21 cellular contexts compared by ENCODE assay signal in the genomic region with DNA sequence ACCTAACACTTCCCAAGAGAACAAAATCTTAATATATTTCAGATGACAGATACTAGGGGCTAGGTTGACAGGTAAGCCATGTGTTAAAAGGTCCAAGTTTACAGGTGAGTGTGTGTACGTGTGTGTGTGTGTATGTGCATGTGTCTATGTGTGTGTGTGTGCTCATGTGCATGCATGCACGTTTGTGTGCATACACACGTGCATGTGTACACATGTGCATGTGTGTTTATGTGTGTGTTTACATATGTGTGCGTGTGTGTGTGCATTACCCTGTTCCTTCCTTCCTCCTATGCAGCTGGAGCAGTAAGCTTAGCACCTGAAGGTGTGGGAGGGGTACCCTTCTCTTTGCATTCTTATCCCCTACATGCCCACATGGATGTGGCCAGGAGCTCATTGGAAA.
DNase-seq lines count a peak whose midpoint lies in the region; ATAC-seq, FAIRE-seq and TF ChIP-seq lines count a peak whose summit lies in the region.
"Had no signal": no experiment of that assay in that cellular context is flagged by ENCODE, and none has a peak within 500 bp of the region (broad histone marks: within the 10 kb centered on the region; RNA-seq: fewer than 3 reads in every experiment).

No MANE protein-coding gene starts in this region.

- H3K4me2 ChIP-seq in GM12878 (ENCODE audit: control insufficient read depth, insufficient read depth) (no peak overlapping the region), hepatocyte (no peak overlapping the region)

- H3K4me1 ChIP-seq in HEK293 (ENCODE audit: control insufficient read depth, insufficient read depth, low read length) (peaks cover 4% of the 10 kb centered on the region; the same call in 1 of the 2 replicates), GM12878 (ENCODE audit: control insufficient read depth, insufficient read depth, low read length) (no peaks in the 10 kb centered on the region), hepatocyte (ENCODE audit: insufficient read depth) (peaks cover 18% of the 10 kb centered on the region), rectal smooth muscle tissue (ENCODE audit: control insufficient read depth, insufficient read depth, low read length) (peaks cover 23% of the 10 kb centered on the region)
- H3K4me1 ChIP-seq: Peyer's patch had no signal

- H3K9me3 ChIP-seq in HEK293 (ENCODE audit: control insufficient read depth, insufficient read depth, low read depth, low read length) (no peaks in the 10 kb centered on the region), GM12878 (replicated peaks; ENCODE audit: control insufficient read depth, insufficient read depth, low read length) (no peaks in the 10 kb centered on the region), hepatocyte (ENCODE audit: low read depth) (no peaks in the 10 kb centered on the region)
- H3K9me3 ChIP-seq: Peyer's patch, SJCRH30 had no signal

- H3K27me3 ChIP-seq in GM12878 (replicated peaks in 1 of 2; ENCODE audit: control insufficient read depth in 2 of 2, insufficient read depth in 2 of 2, low read length in 1 of 2): no peaks in the 10 kb centered on the region; a peak in 1 of 4 replicates
- H3K27me3 ChIP-seq in hepatocyte: no peaks in the 10 kb centered on the region
- no peaks in the 10 kb centered on the region for H3K27me3 ChIP-seq in rectal smooth muscle tissue (ENCODE audit: control insufficient read depth, insufficient read depth, low read length)
- no peaks in the 10 kb centered on the region for H3K27me3 ChIP-seq in H7 (ENCODE audit: control insufficient read depth, insufficient read depth, low read length)
- H3K27me3 ChIP-seq: Peyer's patch, SJCRH30 had no signal

- CTCF ChIA-PET in HEK293 (lab: Yijun Ruan, JAX): interaction anchor here (3.2 kb wide), 1 partner anchor 12 kb away, joined by 11 read pairs; no protein-coding TSS in a partner anchor
- CTCF ChIA-PET in GM12878 (lab: Yijun Ruan, JAX): no interaction called here

- H3K9ac ChIP-seq in GM12878 (ENCODE audit: control insufficient read depth, insufficient read depth, low read length): no peak overlapping the region
- no peak overlapping the region for H3K9ac ChIP-seq in rectal smooth muscle tissue (ENCODE audit: low read length)

- SMC1A ChIA-PET in GM12878 (lab: Charles Lee; ENCODE audit: uncharacterized antibody, unreplicated experiment): interaction anchor here (1.3 to 3.0 kb wide), 2 partner anchors 18 to 25 kb away, joined by 3 to 10 read pairs; no protein-coding TSS in a partner anchor

- H3K79me2 ChIP-seq in GM12878 (ENCODE audit: control insufficient read depth, insufficient read depth, low read length) (no peaks in the 10 kb centered on the region), hepatocyte (no peaks in the 10 kb centered on the region)

- no peaks in the 10 kb centered on the region for H3K36me3 Mint-ChIP-seq in activated naive CD4-positive, alpha-beta T cell treated with anti-CD3 and anti-CD28 coated beads, Interleukin-2, amount 50 U/mL, for 72 hours
- H3K36me3 Mint-ChIP-seq: CD14-positive monocyte, IgD-negative memory B cell had no signal

- peaks cover 5 to 7% of the 10 kb centered on the region in 2 donors for H3K9me3 Mint-ChIP-seq in activated naive CD4-positive, alpha-beta T cell treated with anti-CD3 and anti-CD28 coated beads, Interleukin-2, amount 50 U/mL, for 72 hours
- H3K9me3 Mint-ChIP-seq: IgD-negative memory B cell had no signal

- DNase-seq in GM12878 (ENCODE audit: low read depth, low spot score): no peak
- no peak for DNase-seq in hepatocyte (ENCODE audit: low spot score)
- no peak for DNase-seq in activated naive CD4-positive, alpha-beta T cell treated with anti-CD3 and anti-CD28 coated beads, Interleukin-2, amount 50 U/mL, for 72 hours (ENCODE audit: low spot score in 2 of 2)
- DNase-seq in H7: no peak
- no peak for DNase-seq in activated CD8-positive, alpha-beta memory T cell treated with anti-CD3 and anti-CD28 coated beads for 24 hours
- no peak for DNase-seq in amygdala (lab: John Stamatoyannopoulos, UW)
- DNase-seq: GDM1, Karpas-422, NCI-H1694 treated with DMSO at 0.1 percent for 48 hours, NCI-H2081 treated with DMSO at 0.1 percent for 48 hours, NCI-H2171 treated with DMSO at 0.1 percent for 48 hours, NCI-H524 treated with DMSO at 0.1 percent for 48 hours, Peyer's patch, SJCRH30 had no signal

- FAIRE-seq in GM12878 (lab: Jason Lieb, UNC): peak; percentile 23
- FAIRE-seq: A204.1, H54 had no signal

- POLR2A ChIA-PET in HEK293 (lab: Yijun Ruan, JAX) (no interaction called here), GM12878 (lab: Charles Lee) (no interaction called here)

- BruUV-seq in GM12878 (replicated peaks; lab: Mats Ljungman, UMichigan): no TSS peak

- H4K20me1 ChIP-seq in GM12878 (ENCODE audit: control insufficient read depth, insufficient read depth): no peaks in the 10 kb centered on the region
- H4K20me1 ChIP-seq in hepatocyte (ENCODE audit: insufficient read depth, poor library complexity, severe bottlenecking): no peaks in the 10 kb centered on the region

- in situ Hi-C loops in GM12878 (cut with MboI): loop anchor here (5.0 kb wide), 1 partner anchor 50 kb away; no protein-coding TSS in a partner anchor

- H2AFZ ChIP-seq in GM12878 (ENCODE audit: control insufficient read depth, low read depth, low read length): no peak overlapping the region
- H2AFZ ChIP-seq in hepatocyte: no peak overlapping the region

- TF ChIP-seq CTCF in HEK293 (tag by site-specific recombination; IDR thresholded peaks at IDR 0.05): no peak
- TF ChIP-seq CTCF in GM12878 (IDR thresholded peaks at IDR 0.05 in 2 of 3, conservative IDR thresholded peaks at IDR 0.05 in 1 of 3; ENCODE audit: control insufficient read depth in 2 of 3, extremely low read depth in 1 of 3, insufficient read depth in 1 of 3, low read depth in 3 of 3, low read length in 3 of 3): no peak
- TF ChIP-seq CTCF in hepatocyte (IDR thresholded peaks at IDR 0.05; ENCODE audit: poor library complexity): no peak

- no peak for ATAC-seq in GM12878
- no peak for ATAC-seq in activated naive CD4-positive, alpha-beta T cell treated with anti-CD3 and anti-CD28 coated beads, Interleukin-2, amount 50 U/mL, for 72 hours

- no peak for TF ChIP-seq POLR2A in GM12878 (IDR thresholded peaks at IDR 0.05; ENCODE audit: low read depth, low read length)

- intact Hi-C loops in GM12878 (cut with micrococcal nuclease; ENCODE audit: unreplicated experiment): no loop called here

- H3K36me3 ChIP-seq in HEK293 (ENCODE audit: control insufficient read depth in 2 of 2, insufficient read depth in 1 of 2, low read length in 2 of 2) (no peaks in the 10 kb centered on the region), GM12878 (ENCODE audit: control insufficient read depth in 2 of 2, insufficient read depth in 2 of 2, low read length in 1 of 2) (no peaks in the 10 kb centered on the region), hepatocyte (replicated peaks; ENCODE audit: insufficient read depth, low read depth) (no peaks in the 10 kb centered on the region), rectal smooth muscle tissue (ENCODE audit: control insufficient read depth, insufficient read depth, low read length) (no peaks in the 10 kb centered on the region), H7 (replicated peaks; ENCODE audit: control insufficient read depth, insufficient read depth, low read length) (no peaks in the 10 kb centered on the region)
- H3K36me3 ChIP-seq: Peyer's patch, SJCRH30 had no signal

- H3K9me2 ChIP-seq in hepatocyte (replicated peaks; ENCODE audit: insufficient read depth): no peaks in the 10 kb centered on the region

- no peak overlapping the region for H3K27ac Mint-ChIP-seq in activated naive CD4-positive, alpha-beta T cell treated with anti-CD3 and anti-CD28 coated beads, Interleukin-2, amount 50 U/mL, for 72 hours
- H3K27ac Mint-ChIP-seq: B cell, CD14-positive monocyte, IgD-negative memory B cell had no signal

- 13% methylated on average over 4 of the region's 4 CpGs for WGBS in GM12878 (ENCODE audit: insufficient coverage, insufficient replicate concordance, low lambda C conversion rate, missing lambda C conversion rate)
- WGBS in hepatocyte (ENCODE audit: low lambda C conversion rate, missing lambda C conversion rate): 92% methylated on average over 4 of the region's 4 CpGs

- TF ChIP-seq EP300 in GM12878 (IDR thresholded peaks at IDR 0.05; ENCODE audit: borderline replicate concordance in 1 of 2, control insufficient read depth in 1 of 2, low read depth in 2 of 2, low read length in 2 of 2): no peak

- H3K27ac ChIP-seq in HEK293 (ENCODE audit: extremely low read depth, low read depth, low read length) (no peak overlapping the region), GM12878 (ENCODE audit: control insufficient read depth, insufficient read depth) (no peak overlapping the region), hepatocyte (peak overlapping the region; percentile 68), rectal smooth muscle tissue (ENCODE audit: low read depth, low read length) (peak overlapping the region; percentile 82)
- H3K27ac ChIP-seq: SJCRH30 had no signal

- no peak overlapping the region for H3K4me3 ChIP-seq in HEK293 (ENCODE audit: low read depth, low read length)
- no peak overlapping the region for H3K4me3 ChIP-seq in GM12878
- no peak overlapping the region for H3K4me3 ChIP-seq in hepatocyte
- H3K4me3 ChIP-seq in rectal smooth muscle tissue (ENCODE audit: low read length): no peak overlapping the region
- H3K4me3 ChIP-seq in H7 (ENCODE audit: insufficient read depth, low read depth, low read length): no peak overlapping the region
- H3K4me3 ChIP-seq: Peyer's patch, SJCRH30 had no signal

- RAD21 ChIA-PET in GM12878 (lab: Charles Lee; ENCODE audit: unreplicated experiment): no interaction called here

- no peak for TF ChIP-seq RAD21 in GM12878 (IDR thresholded peaks at IDR 0.05; ENCODE audit: insufficient read depth, low read depth, low read length)

TF ChIP-seq in HEK293, 187 proteins besides CTCF, POLR2A, EP300 and RAD21 (continues in another document):
- TF ChIP-seq ZFP69B (tag by site-specific recombination; IDR thresholded peaks at IDR 0.05): no peak
- no peak for TF ChIP-seq ZNF747 (tag by site-specific recombination; IDR thresholded peaks at IDR 0.05)

TF ChIP-seq in GM12878, 131 proteins besides CTCF, POLR2A, EP300 and RAD21:
- TF ChIP-seq NR2F1 (conservative IDR thresholded peaks at IDR 0.05) (no peak), SMARCA5 (IDR thresholded peaks at IDR 0.05) (no peak), SREBF2 (IDR thresholded peaks at IDR 0.05; ENCODE audit: low read length) (no peak), TBL1XR1 (IDR thresholded peaks at IDR 0.05; ENCODE audit: low read depth, low read length) (no peak), PKNOX1 (IDR thresholded peaks at IDR 0.05) (no peak), CBX5 (IDR thresholded peaks at IDR 0.05; ENCODE audit: low read depth) (no peak)
TF ChIP-seq in GM12878: peak in this region for 0.

Comparison
In these comparisons a context has a peak if more than half of its experiments do, and no peak if none do; other contexts are left out.
1. H3K27ac ChIP-seq: peak in hepatocyte (single experiment) and rectal smooth muscle tissue (single experiment); none in HEK293 (single experiment) and GM12878 (single experiment).